15 cellular contexts compared by ENCODE assay signal in the genomic region with DNA sequence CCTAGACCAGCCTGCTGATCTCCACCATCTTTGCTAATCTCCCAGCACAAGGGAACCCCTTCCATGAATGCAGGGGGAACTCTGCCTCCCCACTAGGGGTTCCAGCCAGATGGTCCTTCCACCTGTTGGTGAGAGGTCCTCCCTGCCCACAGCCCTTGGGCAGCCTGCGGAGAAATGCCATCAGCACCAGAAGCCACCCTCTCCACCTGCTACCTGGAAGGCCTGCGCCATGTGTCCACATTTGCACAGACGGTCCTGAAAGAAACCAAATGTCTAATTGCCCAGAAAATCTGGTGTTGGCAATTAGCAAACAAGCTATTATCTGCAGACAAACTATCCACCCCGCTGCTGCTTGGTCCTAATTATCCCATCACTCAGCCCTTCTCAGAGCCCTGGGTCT. TPM values are rescaled to one million over a fixed set of nuclear protein-coding genes. Genes with fewer than 3 reads are reported as not detected.
"Had no signal": no experiment of that assay in that cellular context is flagged by ENCODE, and none has a peak within 500 bp of the region (broad histone marks: within the 10 kb centered on the region; RNA-seq: fewer than 3 reads in every experiment).

No MANE protein-coding gene starts in this region.

- H3K9me3 ChIP-seq: mucosa of descending colon, psoas muscle, right lobe of liver had no signal

- DNase-seq: activated CD4-positive, alpha-beta T cell treated with anti-CD3 and anti-CD28 coated beads for 1 hour; activated gamma-delta T cell treated with Interleukin-2 at 50 U/mL for 16 hours; effector memory CD8-positive, alpha-beta T cell; mesenchymal stem cell; mucosa of descending colon; naive B cell; psoas muscle; right lobe of liver; stimulated activated CD4-positive, alpha-beta T cell treated with anti-CD3 and anti-CD28 coated beads, Interleukin-4, amount 100 ng/mL, for 1 hour; stimulated activated naive CD8-positive, alpha-beta T cell treated with anti-CD3 and anti-CD28 coated beads, Interleukin-15, amount 100 ng/mL, for 72 hours; WERI-Rb-1 had no signal

- H3K36me3 ChIP-seq: neural progenitor cell, right lobe of liver had no signal

- H3K9ac ChIP-seq: neural progenitor cell had no signal

- H3K27ac ChIP-seq: neural progenitor cell, psoas muscle, right lobe of liver, WERI-Rb-1 had no signal

- H3K27me3 ChIP-seq: neural progenitor cell, right lobe of liver had no signal

- H3K4me1 ChIP-seq: psoas muscle, right lobe of liver had no signal

- ATAC-seq: activated naive CD4-positive, alpha-beta T cell treated with anti-CD3 and anti-CD28 coated beads, Interleukin-2, amount 50 U/mL, for 72 hours; effector memory CD8-positive, alpha-beta T cell; mucosa of descending colon; psoas muscle; right lobe of liver; stimulated activated naive CD8-positive, alpha-beta T cell treated with anti-CD3 and anti-CD28 coated beads, Interleukin-15, amount 100 ng/mL, for 72 hours had no signal

- H3K4me3 ChIP-seq: mucosa of descending colon, neural progenitor cell, psoas muscle, right lobe of liver, smooth muscle cell had no signal

RNA-seq across cellular contexts. Expression of gene HSPA12A, which starts 32.3 kb away (rescaled TPM):
- total RNA-seq: activated CD8-positive, alpha-beta memory T cell treated with anti-CD3 and anti-CD28 coated beads for 36 hours had no signal
